1 cellular context compared by ENCODE assay signal in genomic region chr14:103881927-103882281, GRCh38.
A peak's percentile ranks its signal among the peaks of the same experiment; 100 is the strongest.
TF ChIP-seq lines count a peak whose summit lies in the region.

No MANE protein-coding gene starts in this region.

TF ChIP-seq in HepG2, 621 proteins besides CTCF, POLR2A, EP300 and RAD21:
- TF ChIP-seq PHF5A (CRISPR knock-in tag; IDR thresholded peaks at IDR 0.05; ENCODE audit: low read depth, unreplicated experiment) (no peak), ZNF569 (CRISPR knock-in tag; IDR thresholded peaks at IDR 0.05; ENCODE audit: borderline replicate concordance) (0 out of 2 replicates have a peak, but pooled peaks have one; percentile 7)
